23 cellular contexts compared by ENCODE assay signal in genomic region chr5:122929980-122930379, GRCh38.
DNase-seq lines count a peak whose midpoint lies in the region; ATAC-seq, FAIRE-seq and TF ChIP-seq lines count a peak whose summit lies in the region.
"Had no signal": no experiment of that assay in that cellular context is flagged by ENCODE, and none has a peak within 500 bp of the region (broad histone marks: within the 10 kb centered on the region; RNA-seq: fewer than 3 reads in every experiment).

No MANE protein-coding gene starts in this region.

- no peak overlapping the region for H3K4ac ChIP-seq in H1 (replicated peaks; ENCODE audit: insufficient read length, low read depth, low read length)

- no peaks in the 10 kb centered on the region for H3K79me1 ChIP-seq in H1 (ENCODE audit: low read depth, low read length)

- no peaks in the 10 kb centered on the region for H3F3A ChIP-seq in neural progenitor cell (ENCODE audit: low read depth)

- no peak overlapping the region for H2BK20ac ChIP-seq in H1 (ENCODE audit: low read length)

- H3K27ac ChIP-seq in H1 (ENCODE audit: low read depth, low read length), result no peak overlapping the region
- H3K27ac ChIP-seq in neural progenitor cell, result no peak overlapping the region
- H3K27ac ChIP-seq: A549 had no signal

- H3K9me3 ChIP-seq in H1 (ENCODE audit: insufficient read depth in 2 of 2, low read depth in 1 of 2, low read length in 1 of 2), result no peaks in the 10 kb centered on the region
- no peaks in the 10 kb centered on the region for H3K9me3 ChIP-seq in neural progenitor cell (ENCODE audit: low read depth)
- H3K9me3 ChIP-seq: A549 had no signal

- H3K56ac ChIP-seq in H1 (replicated peaks; ENCODE audit: insufficient read length, low read depth, low read length), result no peak overlapping the region

- H2BK5ac ChIP-seq in H1 (ENCODE audit: low read depth, low read length), result no peak overlapping the region

- DNase-seq in H7 (peak; percentile 25), H1 (ENCODE audit: low read depth in 1 of 2, low spot score in 2 of 2) (no peak), left lobe of liver (ENCODE audit: low spot score) (no peak), neural progenitor cell (ENCODE audit: low spot score) (no peak), ecto neural progenitor cell (ENCODE audit: low spot score) (no peak), cerebellum (ENCODE audit: low spot score) (no peak), G401 (ENCODE audit: low spot score) (no peak)
- DNase-seq: 8988T; ACHN; AML-193; C1 segment of cervical spinal cord; Calu3; CD4-positive, alpha-beta memory T cell; COR-L47; DMS53; DMS79 treated with DMSO at 0.1 percent for 48 hours; GOT3; H9; HFFc6 had no signal

- H3K36me3 ChIP-seq in H7 (replicated peaks; ENCODE audit: control insufficient read depth, insufficient read depth, low read length) (no peaks in the 10 kb centered on the region), H1 (ENCODE audit: control insufficient read depth in 2 of 4, insufficient read depth in 4 of 4, low read length in 3 of 4) (no peaks in the 10 kb centered on the region), neural progenitor cell (no peaks in the 10 kb centered on the region)

- no peak overlapping the region for H2AK5ac ChIP-seq in H1 (ENCODE audit: low read depth, low read length)

- H3K9ac ChIP-seq in H1 (replicated peaks in 1 of 4; ENCODE audit: extremely low read depth in 1 of 4, low read depth in 3 of 4, low read length in 3 of 4) (no peak overlapping the region), neural progenitor cell (no peak overlapping the region)

- POLR2A ChIA-PET in H1 (lab: Charles Lee; ENCODE audit: partially characterized antibody), result no interaction called here

- no peak for TF ChIP-seq POLR2A in H1 (IDR thresholded peaks at IDR 0.05; ENCODE audit: control extremely low read depth in 1 of 2, low read depth in 2 of 2, low read length in 2 of 2)

- TF ChIP-seq RAD21 in H1 (IDR thresholded peaks at IDR 0.05 in 1 of 2, conservative IDR thresholded peaks at IDR 0.05 in 1 of 2; ENCODE audit: low read depth in 2 of 2, low read length in 2 of 2), result peak in 1 of 2 experiments; percentile 10; a peak in 1 of 4 replicates

- ATAC-seq in left lobe of liver, result peak; percentile 22
- ATAC-seq: A549, HCT116 had no signal

- H3K79me2 ChIP-seq in H1 (ENCODE audit: control insufficient read depth in 1 of 2, insufficient read depth in 2 of 2, low read length in 2 of 2) (no peaks in the 10 kb centered on the region), neural progenitor cell (ENCODE audit: low read depth) (no peaks in the 10 kb centered on the region)

- in situ Hi-C loops in G401 (cut with HindIII; ENCODE audit: low sequenced_read_pairs), result no loop called here

- no peak overlapping the region for H2BK15ac ChIP-seq in H1 (ENCODE audit: low read length)

- H2AFZ ChIP-seq in H1 (ENCODE audit: low read length) (no peak overlapping the region), neural progenitor cell (replicated peaks) (no peak overlapping the region)

- H2BK12ac ChIP-seq in H1 (ENCODE audit: low read depth, low read length), result no peak overlapping the region

- no peak overlapping the region for H3K18ac ChIP-seq in H1 (ENCODE audit: extremely low read depth, low read length)

- 71% methylated on average over 1 of the region's 1 CpG; no CpG with 5 or more reads in 1 of the 2 experiments for WGBS in H1 (ENCODE audit: extremely low coverage in 1 of 2, insufficient coverage in 1 of 2, insufficient read length in 1 of 2, insufficient replicate concordance in 2 of 2, low coverage in 1 of 2, low lambda C conversion rate in 2 of 2, missing lambda C conversion rate in 1 of 2), 2 experiments

- no peak overlapping the region for H4K91ac ChIP-seq in H1 (replicated peaks; ENCODE audit: insufficient read length, low read length)

- H3K27me3 Mint-ChIP-seq in neural progenitor cell (ENCODE audit: insufficient read depth, low read depth), result no peaks in the 10 kb centered on the region
- H3K27me3 Mint-ChIP-seq: CD4-positive, alpha-beta memory T cell had no signal

- no peaks in the 10 kb centered on the region for H3K23me2 ChIP-seq in H1 (ENCODE audit: low read depth, low read length)

- TF ChIP-seq EP300 in H1 (IDR thresholded peaks at IDR 0.05; ENCODE audit: borderline replicate concordance in 1 of 2, low read depth in 2 of 2, low read length in 2 of 2), result no peak

- H3K4me3 ChIP-seq in H7 (ENCODE audit: insufficient read depth, low read depth, low read length) (no peak overlapping the region), H1 (ENCODE audit: extremely low read depth in 1 of 4, insufficient read depth in 2 of 4, low read depth in 3 of 4, low read length in 4 of 4) (no peak overlapping the region), neural progenitor cell (no peak overlapping the region)
- H3K4me3 ChIP-seq: A549 had no signal

- no peak overlapping the region for H4K8ac ChIP-seq in H1 (ENCODE audit: extremely low read depth, insufficient read depth, low read length)

- peaks cover 2% of the 10 kb centered on the region for H3K36me3 Mint-ChIP-seq in neural progenitor cell

- H4K5ac ChIP-seq in H1 (ENCODE audit: insufficient read length, low read depth, low read length), result no peak overlapping the region

- H3K4me1 Mint-ChIP-seq in neural progenitor cell, result peaks cover 9% of the 10 kb centered on the region

- H3K14ac ChIP-seq in H1 (ENCODE audit: insufficient read length), result no peak overlapping the region

- H3K4me2 ChIP-seq in H1 (ENCODE audit: insufficient read depth in 1 of 2, low read depth in 2 of 2, low read length in 2 of 2) (no peak overlapping the region; a peak in 1 of 4 replicates), neural progenitor cell (no peak overlapping the region)
- H3K4me2 ChIP-seq: A549 had no signal

- no peaks in the 10 kb centered on the region for H4K20me1 ChIP-seq in H1 (replicated peaks in 1 of 2; ENCODE audit: control insufficient read depth in 1 of 2, insufficient read depth in 2 of 2, low read length in 2 of 2)
- no peaks in the 10 kb centered on the region for H4K20me1 ChIP-seq in neural progenitor cell (ENCODE audit: low read depth)

- H3K27ac Mint-ChIP-seq in neural progenitor cell, result peak overlapping the region; percentile 35
- H3K27ac Mint-ChIP-seq: H9, HFFc6 had no signal

- CTCF ChIA-PET in H1 (lab: Charles Lee; ENCODE audit: partially characterized antibody), result no interaction called here

- no peak overlapping the region for H3K4me3 Mint-ChIP-seq in neural progenitor cell
- H3K4me3 Mint-ChIP-seq: CD4-positive, alpha-beta memory T cell; H9; HFFc6 had no signal

- no peak overlapping the region for H2BK120ac ChIP-seq in H1 (replicated peaks; ENCODE audit: low read depth, low read length)

- H3K4me1 ChIP-seq in H1 (replicated peaks in 1 of 4; ENCODE audit: control insufficient read depth in 3 of 4, insufficient read depth in 4 of 4, low read length in 3 of 4) (peaks cover 0 to 3% (median 2%) of the 10 kb centered on the region in 4 experiments; a peak in 3 of 7 replicates), neural progenitor cell (peaks cover 8% of the 10 kb centered on the region)
- H3K4me1 ChIP-seq: A549 had no signal

- TF ChIP-seq CTCF in H1 (IDR thresholded peaks at IDR 0.05; ENCODE audit: control extremely low read depth in 1 of 3, insufficient read depth in 1 of 3, low read depth in 1 of 3, low read length in 3 of 3) (no peak), neural progenitor cell (IDR thresholded peaks at IDR 0.05) (no peak)

- H3K9me3 Mint-ChIP-seq in neural progenitor cell, result no peaks in the 10 kb centered on the region
- H3K9me3 Mint-ChIP-seq: H9, HFFc6 had no signal

- FAIRE-seq in H1 (lab: Jason Lieb, UNC), result peak; percentile 42
- FAIRE-seq: A549, G401.6, GM12892 had no signal

- H3K27me3 ChIP-seq in H7 (ENCODE audit: control insufficient read depth, insufficient read depth, low read length) (no peaks in the 10 kb centered on the region), H1 (replicated peaks in 1 of 4; ENCODE audit: control insufficient read depth in 3 of 4, extremely low read depth in 1 of 4, insufficient read depth in 3 of 4, low read length in 3 of 4) (no peaks in the 10 kb centered on the region), neural progenitor cell (no peaks in the 10 kb centered on the region)

- no peak overlapping the region for H3K23ac ChIP-seq in H1 (ENCODE audit: insufficient read length)

TF ChIP-seq in H1, 55 proteins besides CTCF, POLR2A, EP300 and RAD21:
- TF ChIP-seq SIN3A (conservative IDR thresholded peaks at IDR 0.05 in 1 of 2, IDR thresholded peaks at IDR 0.05 in 1 of 2; ENCODE audit: low read depth in 1 of 2, low read length in 2 of 2) (no peak), BCL11A (IDR thresholded peaks at IDR 0.05; ENCODE audit: low read depth in 2 of 2, low read length in 2 of 2) (no peak), NRF1 (IDR thresholded peaks at IDR 0.05; ENCODE audit: low read depth, low read length) (no peak), BACH1 (IDR thresholded peaks at IDR 0.05; ENCODE audit: low read length) (no peak), NANOG (IDR thresholded peaks at IDR 0.05; ENCODE audit: insufficient read depth, low read depth, low read length, poor library complexity, severe bottlenecking) (no peak), RNF2 (IDR thresholded peaks at IDR 0.05; ENCODE audit: borderline replicate concordance, low read depth, low read length, missing control alignments, poor library complexity, severe bottlenecking) (no peak), HDAC2 (IDR thresholded peaks at IDR 0.05; ENCODE audit: borderline replicate concordance in 1 of 2, low read depth in 2 of 2, low read length in 2 of 2) (no peak), GTF2F1 (IDR thresholded peaks at IDR 0.05; ENCODE audit: borderline replicate concordance, low read depth, low read length) (no peak), USF2 (IDR thresholded peaks at IDR 0.05; ENCODE audit: low read length) (no peak)
